24 cellular contexts compared by ENCODE assay signal in genomic region chr17:13372432-13372831, GRCh38.
DNase-seq lines count a peak whose midpoint lies in the region; ATAC-seq and TF ChIP-seq lines count a peak whose summit lies in the region.
"Had no signal": no experiment of that assay in that cellular context is flagged by ENCODE, and none has a peak within 500 bp of the region (broad histone marks: within the 10 kb centered on the region; RNA-seq: fewer than 3 reads in every experiment).

No MANE protein-coding gene starts in this region.

- H3K36me3 ChIP-seq in aorta (ENCODE audit: control insufficient read depth in 1 of 2, insufficient read depth in 2 of 2, low read length in 1 of 2) (no peaks in the 10 kb centered on the region), adrenal gland (replicated peaks in 1 of 2) (no peaks in the 10 kb centered on the region)
- H3K36me3 ChIP-seq: BE2C; BLaER1 treated with 17β-estradiol and CSF1 and Interleukin-3, amounts not matched to agents 10 nM and 100 nM had no signal

- ATAC-seq in Right ventricle myocardium superior (ENCODE audit: poor library complexity), result peak; percentile 20
- peak; percentile 36 for ATAC-seq in aorta (ENCODE audit: low FRiP score)
- ATAC-seq: A549, GM12878 had no signal

- H3K27me3 Mint-ChIP-seq in neural crest cell (ENCODE audit: low read depth), result no peaks in the 10 kb centered on the region
- H3K27me3 Mint-ChIP-seq: CD4-positive, alpha-beta T cell had no signal

- intact Hi-C loops in Right ventricle myocardium superior (cut with DNase I), result no loop called here
- intact Hi-C loops in cardiac septum (cut with DNase I), result no loop called here
- intact Hi-C loops in aorta (cut with DNase I), result no loop called here
- intact Hi-C loops in adrenal gland (cut with DNase I), result no loop called here

- H3K27ac ChIP-seq in aorta (ENCODE audit: low read depth in 1 of 2, low read length in 2 of 2) (no peak overlapping the region), adrenal gland (no peak overlapping the region)
- H3K27ac ChIP-seq: A549; BLaER1 treated with 17β-estradiol and CSF1 and Interleukin-3, amounts not matched to agents 10 nM and 100 nM; GM23248 had no signal

- DNase-seq in Right ventricle myocardium superior (no peak), cardiac septum (ENCODE audit: low spot score) (no peak), foreskin melanocyte (peak; percentile 70), neural crest cell (ENCODE audit: low read depth, low spot score) (no peak), aorta (no peak), RKO (ENCODE audit: low spot score) (no peak), adrenal gland (no peak)
- DNase-seq: 8988T; ACHN; AML-193; BE2C; CD4-positive, alpha-beta T cell; CD8-positive, alpha-beta memory T cell; DMS 273 treated with DMSO at 0.1 percent for 48 hours; DMS79; EL; GDM1; GM23248; H7; HCEC 1CT had no signal

- no peak for TF ChIP-seq POLR2A in adrenal gland (IDR thresholded peaks at IDR 0.05)

- H3K27ac Mint-ChIP-seq in neural crest cell (ENCODE audit: unreplicated experiment), result peak overlapping the region; percentile 2
- H3K27ac Mint-ChIP-seq: CD14-positive monocyte; CD4-positive, alpha-beta T cell; CD8-positive, alpha-beta memory T cell had no signal

- peaks cover 9% of the 10 kb centered on the region for H3K4me1 Mint-ChIP-seq in neural crest cell
- H3K4me1 Mint-ChIP-seq: CD14-positive monocyte; CD8-positive, alpha-beta memory T cell had no signal

- TF ChIP-seq CTCF in neural crest cell (conservative IDR thresholded peaks at IDR 0.05), result no peak
- no peak for TF ChIP-seq CTCF in adrenal gland (IDR thresholded peaks at IDR 0.05)

- peaks cover 2% of the 10 kb centered on the region for H3K9me3 Mint-ChIP-seq in neural crest cell

- H3K27me3 ChIP-seq in aorta (ENCODE audit: control insufficient read depth in 1 of 2, insufficient read depth in 2 of 2, low read length in 1 of 2) (peaks cover 0 to 2% of the 10 kb centered on the region in 2 donors), adrenal gland (no peaks in the 10 kb centered on the region)
- H3K27me3 ChIP-seq: BE2C; BLaER1 treated with 17β-estradiol and CSF1 and Interleukin-3, amounts not matched to agents 10 nM and 100 nM had no signal

- H3K9me3 ChIP-seq in aorta (ENCODE audit: control insufficient read depth, low read length), result no peaks in the 10 kb centered on the region
- H3K9me3 ChIP-seq in adrenal gland (replicated peaks in 1 of 3), result no peaks in the 10 kb centered on the region
- H3K9me3 ChIP-seq: A549; BE2C; BLaER1 treated with 17β-estradiol and CSF1 and Interleukin-3, amounts not matched to agents 10 nM and 100 nM had no signal

- WGBS in aorta, 2 donors, result 79 to 84% methylated on average over 4 of the region's 4 CpGs
- 83 to 88% (median 87%) methylated on average over 4 of the region's 4 CpGs for WGBS in adrenal gland, 4 donors

- no peaks in the 10 kb centered on the region for H3K4me1 ChIP-seq in aorta (ENCODE audit: control insufficient read depth in 1 of 2, insufficient read depth in 2 of 2, low read length in 2 of 2)
- H3K4me1 ChIP-seq in adrenal gland (replicated peaks in 1 of 2), result no peaks in the 10 kb centered on the region
- H3K4me1 ChIP-seq: A549; BE2C; BLaER1 treated with 17β-estradiol and CSF1 and Interleukin-3, amounts not matched to agents 10 nM and 100 nM had no signal

- H3K4me3 Mint-ChIP-seq in neural crest cell, result no peak overlapping the region
- H3K4me3 Mint-ChIP-seq: CD14-positive monocyte; CD4-positive, alpha-beta T cell; CD8-positive, alpha-beta memory T cell had no signal

- H3K4me3 ChIP-seq in aorta (ENCODE audit: low read length in 2 of 2), result no peak overlapping the region
- H3K4me3 ChIP-seq in adrenal gland, result no peak overlapping the region
- H3K4me3 ChIP-seq: A549; BLaER1 treated with 17β-estradiol and CSF1 and Interleukin-3, amounts not matched to agents 10 nM and 100 nM; GM12878; GM23248 had no signal

- no peaks in the 10 kb centered on the region for H3K36me3 Mint-ChIP-seq in neural crest cell (ENCODE audit: low read depth)
- H3K36me3 Mint-ChIP-seq: CD14-positive monocyte had no signal
